ENCODE assay signal across 10 cellular contexts in the genomic region with DNA sequence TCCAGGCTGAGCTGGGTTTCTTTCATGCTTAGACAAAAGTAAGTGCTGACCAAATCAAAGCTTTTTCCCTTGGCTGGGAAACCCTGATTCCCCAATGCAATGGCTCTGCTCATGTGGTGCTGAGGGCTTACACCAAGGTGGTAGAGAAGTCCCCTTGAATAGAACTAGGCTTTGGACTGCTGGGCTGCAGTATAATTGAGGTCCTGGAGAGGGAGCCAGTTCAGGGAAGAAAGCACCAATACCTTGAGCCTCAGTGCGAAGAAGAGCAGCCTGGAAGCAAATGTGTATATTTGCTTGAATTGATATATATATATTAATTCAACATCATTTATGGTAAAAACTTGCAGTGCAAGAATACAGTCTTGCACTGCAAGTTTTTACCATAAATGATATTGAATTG.
DNase-seq lines count a peak whose midpoint lies in the region; ATAC-seq, FAIRE-seq and TF ChIP-seq lines count a peak whose summit lies in the region.
"Had no signal": no experiment of that assay in that cellular context is flagged by ENCODE, and none has a peak within 500 bp of the region (broad histone marks: within the 10 kb centered on the region; RNA-seq: fewer than 3 reads in every experiment).

No MANE protein-coding gene starts in this region.

- no peak overlapping the region for H3K27ac ChIP-seq in liver (ENCODE audit: low read depth in 1 of 2, low read length in 2 of 2)

- no peak for FAIRE-seq in frontal cortex (lab: Jason Lieb, UNC)

- H3K4me3 Mint-ChIP-seq in Caco-2 (ENCODE audit: unreplicated experiment): no peak overlapping the region
- no peak overlapping the region for H3K4me3 Mint-ChIP-seq in stimulated activated memory B cell treated with anti-CD40 and anti-IgM and Interleukin-4, amounts not matched to agents 10 μg/mL and 1 μg/mL and 100 μg/mL, for 72 hours

- H3K9ac ChIP-seq in liver (ENCODE audit: low read depth in 1 of 2, low read length in 2 of 2): no peak overlapping the region

- 0 out of 2 replicates have a peak, but pooled peaks cover 5% of the 10 kb centered on the region for H3K9me3 ChIP-seq in Caco-2
- no peaks in the 10 kb centered on the region for H3K9me3 ChIP-seq in liver (ENCODE audit: control insufficient read depth in 4 of 4, low read length in 3 of 4)

- POLR2A ChIA-PET in Caco-2 (lab: Charles Lee): no interaction called here

- H3K27ac Mint-ChIP-seq in Caco-2 (ENCODE audit: unreplicated experiment): no peak overlapping the region
- H3K27ac Mint-ChIP-seq in stimulated activated memory B cell treated with anti-CD40 and anti-IgM and Interleukin-4, amounts not matched to agents 10 μg/mL and 1 μg/mL and 100 μg/mL, for 72 hours: no peak overlapping the region

- intact Hi-C loops in Caco-2 (cut with micrococcal nuclease; ENCODE audit: unreplicated experiment): loop anchor here (1.0 to 10.0 kb wide), 4 partner anchors 164 to 770 kb away; partner anchors contain the start of gene ZMIZ1

- CTCF ChIA-PET in Caco-2 (lab: Charles Lee): no interaction called here

- TF ChIP-seq RAD21 in liver (IDR thresholded peaks at IDR 0.05): peak; percentile 68 to 78

- TF ChIP-seq CTCF in Caco-2 (IDR thresholded peaks at IDR 0.05; ENCODE audit: insufficient read depth in 1 of 2, low read depth in 1 of 2, low read length in 1 of 2, severe bottlenecking in 1 of 2, unreplicated experiment in 1 of 2) (peak; percentile 47 to 68), liver (IDR thresholded peaks at IDR 0.05; ENCODE audit: low read depth, low read length, missing input control) (peak; percentile 49)

- BruUV-seq in Caco-2 (replicated peaks; lab: Mats Ljungman, UMichigan): no TSS peak

- H3K36me3 Mint-ChIP-seq in Caco-2 (ENCODE audit: insufficient read depth, unreplicated experiment): no peaks in the 10 kb centered on the region
- H3K36me3 Mint-ChIP-seq in stimulated activated memory B cell treated with anti-CD40 and anti-IgM and Interleukin-4, amounts not matched to agents 10 μg/mL and 1 μg/mL and 100 μg/mL, for 72 hours: no peaks in the 10 kb centered on the region

- WGBS in liver: 76% methylated on average over 1 of the region's 1 CpG

- no peaks in the 10 kb centered on the region for H3K27me3 ChIP-seq in Caco-2 (replicated peaks; ENCODE audit: control insufficient read depth, insufficient read depth, low read length)
- no peaks in the 10 kb centered on the region for H3K27me3 ChIP-seq in liver (ENCODE audit: control insufficient read depth in 4 of 4, insufficient read depth in 4 of 4, low read length in 3 of 4)

- H3K4me1 Mint-ChIP-seq in Caco-2 (ENCODE audit: low read depth, unreplicated experiment): no peaks in the 10 kb centered on the region
- H3K4me1 Mint-ChIP-seq in stimulated activated memory B cell treated with anti-CD40 and anti-IgM and Interleukin-4, amounts not matched to agents 10 μg/mL and 1 μg/mL and 100 μg/mL, for 72 hours: no peaks in the 10 kb centered on the region

- H3K4me1 ChIP-seq in Caco-2 (no peaks in the 10 kb centered on the region), liver (ENCODE audit: control insufficient read depth in 4 of 4, insufficient read depth in 4 of 4, low read length in 3 of 4) (peaks cover 1 to 24% (median 12%) of the 10 kb centered on the region in 4 donors)

- H3K9me3 Mint-ChIP-seq in Caco-2 (ENCODE audit: unreplicated experiment): no peaks in the 10 kb centered on the region
- peaks cover 6% of the 10 kb centered on the region for H3K9me3 Mint-ChIP-seq in stimulated activated memory B cell treated with anti-CD40 and anti-IgM and Interleukin-4, amounts not matched to agents 10 μg/mL and 1 μg/mL and 100 μg/mL, for 72 hours

- no peaks in the 10 kb centered on the region for H3K36me3 ChIP-seq in Caco-2 (ENCODE audit: control insufficient read depth, insufficient read depth, low read length)
- H3K36me3 ChIP-seq in liver (ENCODE audit: control insufficient read depth in 4 of 4, insufficient read depth in 3 of 4, low read depth in 1 of 4, low read length in 3 of 4): no peaks in the 10 kb centered on the region

- H3K4me3 ChIP-seq in Caco-2 (ENCODE audit: low read depth, low read length): no peak overlapping the region
- H3K4me3 ChIP-seq in liver (ENCODE audit: low read depth in 1 of 3, low read length in 3 of 3): no peak overlapping the region

- DNase-seq in Caco-2: peak in 1 of 2 experiments; percentile 53
- peak; percentile 24 for DNase-seq in UCSD-AML1 (lab: John Stamatoyannopoulos, UW; ENCODE audit: unreplicated experiment)
- no peak for DNase-seq in frontal cortex (ENCODE audit: low spot score in 2 of 2)
- no peak for DNase-seq in NCI-H1436 treated with DMSO at 0.1 percent for 48 hours (lab: John Stamatoyannopoulos, UW)
- DNase-seq: activated CD4-positive, CD25-positive, alpha-beta regulatory T cell treated with anti-CD3 and anti-CD28 coated beads, Interleukin-2, amount 50 U/mL, for 72 hours; NCI-H510A had no signal

- no peaks in the 10 kb centered on the region for H3K27me3 Mint-ChIP-seq in Caco-2 (ENCODE audit: insufficient read depth, unreplicated experiment)
- peaks cover 36% of the 10 kb centered on the region for H3K27me3 Mint-ChIP-seq in stimulated activated memory B cell treated with anti-CD40 and anti-IgM and Interleukin-4, amounts not matched to agents 10 μg/mL and 1 μg/mL and 100 μg/mL, for 72 hours

- ATAC-seq in HG02885 (IDR thresholded peaks at IDR 0.05; ENCODE audit: poor library complexity, unreplicated experiment) (peak; percentile 39), GM19328 (IDR thresholded peaks at IDR 0.05; ENCODE audit: unreplicated experiment) (no peak)
- no peak for ATAC-seq in stimulated activated memory B cell treated with anti-CD40 and anti-IgM and Interleukin-4, amounts not matched to agents 10 μg/mL and 1 μg/mL and 100 μg/mL, for 72 hours

TF ChIP-seq in liver, 16 proteins besides CTCF, POLR2A, EP300 and RAD21:
- TF ChIP-seq HNF4A (conservative IDR thresholded peaks at IDR 0.05) (no peak), YY1 (IDR thresholded peaks at IDR 0.05) (no peak), MAX (IDR thresholded peaks at IDR 0.05) (no peak), EGR1 (IDR thresholded peaks at IDR 0.05; ENCODE audit: low read depth in 2 of 2) (no peak), JUND (IDR thresholded peaks at IDR 0.05) (no peak), FOXA1 (IDR thresholded peaks at IDR 0.05) (no peak), SP1 (IDR thresholded peaks at IDR 0.05) (no peak), ZBTB33 (IDR thresholded peaks at IDR 0.05) (no peak), HNF4G (IDR thresholded peaks at IDR 0.05) (no peak), FOXA2 (IDR thresholded peaks at IDR 0.05) (no peak), NR2F2 (IDR thresholded peaks at IDR 0.05) (no peak), GABPA (IDR thresholded peaks at IDR 0.05 in 1 of 2, conservative IDR thresholded peaks at IDR 0.05 in 1 of 2) (no peak), RXRA (IDR thresholded peaks at IDR 0.05) (no peak), TAF1 (conservative IDR thresholded peaks at IDR 0.05) (no peak)
- TF ChIP-seq, protein P1, sequence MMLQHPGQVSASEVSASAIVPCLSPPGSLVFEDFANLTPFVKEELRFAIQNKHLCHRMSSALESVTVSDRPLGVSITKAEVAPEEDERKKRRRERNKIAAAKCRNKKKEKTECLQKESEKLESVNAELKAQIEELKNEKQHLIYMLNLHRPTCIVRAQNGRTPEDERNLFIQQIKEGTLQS (IDR thresholded peaks at IDR 0.05): no peak
- TF ChIP-seq, protein P2, sequence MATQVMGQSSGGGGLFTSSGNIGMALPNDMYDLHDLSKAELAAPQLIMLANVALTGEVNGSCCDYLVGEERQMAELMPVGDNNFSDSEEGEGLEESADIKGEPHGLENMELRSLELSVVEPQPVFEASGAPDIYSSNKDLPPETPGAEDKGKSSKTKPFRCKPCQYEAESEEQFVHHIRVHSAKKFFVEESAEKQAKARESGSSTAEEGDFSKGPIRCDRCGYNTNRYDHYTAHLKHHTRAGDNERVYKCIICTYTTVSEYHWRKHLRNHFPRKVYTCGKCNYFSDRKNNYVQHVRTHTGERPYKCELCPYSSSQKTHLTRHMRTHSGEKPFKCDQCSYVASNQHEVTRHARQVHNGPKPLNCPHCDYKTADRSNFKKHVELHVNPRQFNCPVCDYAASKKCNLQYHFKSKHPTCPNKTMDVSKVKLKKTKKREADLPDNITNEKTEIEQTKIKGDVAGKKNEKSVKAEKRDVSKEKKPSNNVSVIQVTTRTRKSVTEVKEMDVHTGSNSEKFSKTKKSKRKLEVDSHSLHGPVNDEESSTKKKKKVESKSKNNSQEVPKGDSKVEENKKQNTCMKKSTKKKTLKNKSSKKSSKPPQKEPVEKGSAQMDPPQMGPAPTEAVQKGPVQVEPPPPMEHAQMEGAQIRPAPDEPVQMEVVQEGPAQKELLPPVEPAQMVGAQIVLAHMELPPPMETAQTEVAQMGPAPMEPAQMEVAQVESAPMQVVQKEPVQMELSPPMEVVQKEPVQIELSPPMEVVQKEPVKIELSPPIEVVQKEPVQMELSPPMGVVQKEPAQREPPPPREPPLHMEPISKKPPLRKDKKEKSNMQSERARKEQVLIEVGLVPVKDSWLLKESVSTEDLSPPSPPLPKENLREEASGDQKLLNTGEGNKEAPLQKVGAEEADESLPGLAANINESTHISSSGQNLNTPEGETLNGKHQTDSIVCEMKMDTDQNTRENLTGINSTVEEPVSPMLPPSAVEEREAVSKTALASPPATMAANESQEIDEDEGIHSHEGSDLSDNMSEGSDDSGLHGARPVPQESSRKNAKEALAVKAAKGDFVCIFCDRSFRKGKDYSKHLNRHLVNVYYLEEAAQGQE (IDR thresholded peaks at IDR 0.05): no peak
